ENCODE assay signal across 29 cellular contexts in genomic region chr12:107668743-107669142, GRCh38.
"Had no signal": no experiment of that assay in that cellular context is flagged by ENCODE, and none has a peak within 500 bp of the region (broad histone marks: within the 10 kb centered on the region; RNA-seq: fewer than 3 reads in every experiment).

No MANE protein-coding gene starts in this region.

- H3K9me3 ChIP-seq: stomach, suprapubic skin, testis, thoracic aorta, thyroid gland, tibial artery, tibial nerve, transverse colon, upper lobe of left lung, upper lobe of right lung, uterus, vagina had no signal

- H3K4me3 Mint-ChIP-seq: stimulated activated effector memory CD8-positive, alpha-beta T cell treated with anti-CD3 and anti-CD28 coated beads, Interleukin-12 subunit alpha, Interleukin-12 subunit beta, amount 100 ng/mL, for 72 hours; stimulated activated memory B cell treated with anti-CD40 and anti-IgM and Interleukin-4, amounts not matched to agents 10 μg/mL and 1 μg/mL and 100 μg/mL, for 72 hours; stimulated activated naive B cell treated with anti-CD40 and anti-IgM and Interleukin-4, amounts not matched to agents 10 μg/mL and 1 μg/mL and 100 μg/mL, for 72 hours; stimulated activated naive CD8-positive, alpha-beta T cell treated with anti-CD3 and anti-CD28 coated beads, Interleukin-15, amount 100 ng/mL, for 72 hours; stimulated activated naive CD8-positive, alpha-beta T cell treated with anti-CD3 and anti-CD28 coated beads, Interleukin-15, Interleukin-2, amounts not matched to agents 100 ng/mL and 50 ng/mL, for 24 hours; type B pancreatic cell had no signal

- FAIRE-seq: urothelium cell line had no signal

- H3K27ac ChIP-seq: stomach, suprapubic skin, testis, thoracic aorta, thyroid gland, tibial artery, tibial nerve, transverse colon, upper lobe of left lung, upper lobe of right lung, uterus, vagina had no signal

- H3K4me3 ChIP-seq: stomach, suprapubic skin, testis, thoracic aorta, thyroid gland, tibial artery, tibial nerve, transverse colon, upper lobe of left lung, upper lobe of right lung, uterus, vagina had no signal

- H3K36me3 Mint-ChIP-seq: stimulated activated effector memory CD8-positive, alpha-beta T cell treated with anti-CD3 and anti-CD28 coated beads, Interleukin-12 subunit alpha, Interleukin-12 subunit beta, amount 100 ng/mL, for 72 hours; stimulated activated memory B cell treated with anti-CD40 and anti-IgM and Interleukin-4, amounts not matched to agents 10 μg/mL and 1 μg/mL and 100 μg/mL, for 72 hours; stimulated activated naive B cell treated with anti-CD40 and anti-IgM and Interleukin-4, amounts not matched to agents 10 μg/mL and 1 μg/mL and 100 μg/mL, for 72 hours; type B pancreatic cell had no signal

- H3K9me3 Mint-ChIP-seq: stimulated activated effector memory CD8-positive, alpha-beta T cell treated with anti-CD3 and anti-CD28 coated beads, Interleukin-12 subunit alpha, Interleukin-12 subunit beta, amount 100 ng/mL, for 72 hours; stimulated activated memory B cell treated with anti-CD40 and anti-IgM and Interleukin-4, amounts not matched to agents 10 μg/mL and 1 μg/mL and 100 μg/mL, for 72 hours; stimulated activated naive B cell treated with anti-CD40 and anti-IgM and Interleukin-4, amounts not matched to agents 10 μg/mL and 1 μg/mL and 100 μg/mL, for 72 hours; stimulated activated naive CD8-positive, alpha-beta T cell treated with anti-CD3 and anti-CD28 coated beads, Interleukin-15, amount 100 ng/mL, for 72 hours; stimulated activated naive CD8-positive, alpha-beta T cell treated with anti-CD3 and anti-CD28 coated beads, Interleukin-15, Interleukin-2, amounts not matched to agents 100 ng/mL and 50 ng/mL, for 24 hours; type B pancreatic cell had no signal

- ATAC-seq: stimulated activated effector memory CD8-positive, alpha-beta T cell treated with anti-CD3 and anti-CD28 coated beads, Interleukin-12 subunit alpha, Interleukin-12 subunit beta, amount 100 ng/mL, for 72 hours; stimulated activated memory B cell treated with anti-CD40 and anti-IgM and Interleukin-4, amounts not matched to agents 10 μg/mL and 1 μg/mL and 100 μg/mL, for 72 hours; stimulated activated naive B cell treated with anti-CD40 and anti-IgM and Interleukin-4, amounts not matched to agents 10 μg/mL and 1 μg/mL and 100 μg/mL, for 72 hours; stimulated activated naive CD8-positive, alpha-beta T cell treated with anti-CD3 and anti-CD28 coated beads, Interleukin-15, amount 100 ng/mL, for 72 hours; stimulated activated naive CD8-positive, alpha-beta T cell treated with anti-CD3 and anti-CD28 coated beads, Interleukin-15, Interleukin-2, amounts not matched to agents 100 U/mL and 50 U/mL, for 24 hours; upper lobe of right lung had no signal

- DNase-seq: stimulated activated CD4-positive, alpha-beta T cell treated with anti-CD3 and anti-CD28 coated beads, Interleukin-2, amount 100 ng/mL, for 48 hours; stimulated activated CD4-positive, alpha-beta T cell treated with anti-CD3 and anti-CD28 coated beads, Interleukin-4, amount 100 ng/mL, for 1 hour; stimulated activated CD4-positive, alpha-beta T cell treated with anti-CD3 and anti-CD28 coated beads, Interleukin-4, amount 100 ng/mL, for 24 hours; stimulated activated CD4-positive, alpha-beta T cell treated with anti-CD3 and anti-CD28 coated beads, Interleukin-4, amount 100 ng/mL, for 4 hours; stimulated activated CD8-positive, alpha-beta memory T cell treated with anti-CD3 and anti-CD28 coated beads, Interleukin-4, amount 100 ng/mL, for 48 hours; stimulated activated naive B cell treated with anti-CD40 and anti-IgM and Interleukin-4, amounts not matched to agents 10 μg/mL and 1 μg/mL and 100 μg/mL, for 72 hours; stimulated activated naive CD4-positive, alpha-beta T cell; stimulated activated naive CD4-positive, alpha-beta T cell treated with Interleukin-2 at 50 U/mL for 16 hours; stimulated activated naive CD8-positive, alpha-beta T cell treated with anti-CD3 and anti-CD28 coated beads, Interleukin-15, amount 100 ng/mL, for 72 hours; stimulated activated naive CD8-positive, alpha-beta T cell treated with anti-CD3 and anti-CD28 coated beads, Interleukin-15, Interleukin-2, amounts not matched to agents 100 U/mL and 50 U/mL, for 24 hours; stomach; substantia nigra; testis; thyroid gland; tibial artery; transverse colon; trophoblast cell; upper lobe of left lung; upper lobe of right lung; uterus had no signal

- H3K36me3 ChIP-seq: stomach, suprapubic skin, thoracic aorta, thyroid gland, tibial artery, tibial nerve, transverse colon, upper lobe of left lung, upper lobe of right lung, uterus, vagina had no signal

- H3K27me3 ChIP-seq: testis, thyroid gland, upper lobe of left lung, uterus, vagina had no signal

- H3K27ac Mint-ChIP-seq: stimulated activated effector memory CD8-positive, alpha-beta T cell treated with anti-CD3 and anti-CD28 coated beads, Interleukin-12 subunit alpha, Interleukin-12 subunit beta, amount 100 ng/mL, for 72 hours; stimulated activated memory B cell treated with anti-CD40 and anti-IgM and Interleukin-4, amounts not matched to agents 10 μg/mL and 1 μg/mL and 100 μg/mL, for 72 hours; stimulated activated naive B cell treated with anti-CD40 and anti-IgM and Interleukin-4, amounts not matched to agents 10 μg/mL and 1 μg/mL and 100 μg/mL, for 72 hours; stimulated activated naive CD8-positive, alpha-beta T cell treated with anti-CD3 and anti-CD28 coated beads, Interleukin-15, amount 100 ng/mL, for 72 hours; stimulated activated naive CD8-positive, alpha-beta T cell treated with anti-CD3 and anti-CD28 coated beads, Interleukin-15, Interleukin-2, amounts not matched to agents 100 ng/mL and 50 ng/mL, for 24 hours; type B pancreatic cell had no signal
